ENCODE assay signal across 8 cellular contexts in the genomic region with DNA sequence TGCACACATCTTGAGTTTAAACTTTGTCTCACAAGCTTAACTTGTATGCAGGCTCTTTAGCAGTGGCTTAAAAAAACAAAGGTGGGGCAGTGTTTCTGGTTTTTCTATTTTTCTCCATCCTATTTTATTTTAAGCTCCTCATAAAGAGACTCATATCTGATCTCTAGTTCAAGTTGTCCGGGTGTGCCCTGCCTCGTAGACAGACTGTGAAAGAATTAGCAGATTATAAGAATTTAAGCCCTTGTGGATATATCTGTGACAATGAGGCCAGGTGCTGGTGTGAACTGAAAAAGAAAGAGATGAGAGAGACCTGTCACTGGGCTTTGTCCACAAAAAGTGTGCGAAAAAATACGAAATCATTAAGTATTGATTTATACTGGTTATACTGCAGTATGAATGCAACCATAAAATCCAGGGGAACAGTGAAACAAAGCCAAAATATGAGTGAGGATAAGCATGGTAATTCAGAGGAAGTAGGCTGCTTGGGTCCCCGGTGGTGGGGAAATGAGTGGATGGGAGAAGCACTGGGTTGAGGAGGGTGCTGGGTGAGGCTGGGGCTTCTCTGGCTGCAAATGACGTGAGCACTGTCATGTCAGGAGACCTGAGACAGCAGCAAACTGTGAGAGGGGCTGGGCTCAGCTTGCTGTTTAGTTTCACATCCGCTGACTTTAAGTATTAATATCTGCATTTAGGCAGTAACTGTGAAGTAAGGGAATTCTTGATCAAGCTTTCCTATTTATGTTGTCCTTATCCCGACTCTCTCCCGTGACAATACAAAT.
DNase-seq lines count a peak whose midpoint lies in the region; ATAC-seq and TF ChIP-seq lines count a peak whose summit lies in the region.

No MANE protein-coding gene starts in this region.

- no peak overlapping the region for H3K27ac Mint-ChIP-seq in activated T-cell treated with anti-CD3 and anti-CD28 coated beads, Interleukin-2, amount 50 U/mL, for 72 hours
- no peak overlapping the region for H3K27ac Mint-ChIP-seq in activated T-cell treated with anti-CD3 and anti-CD28 coated beads, Interleukin-2, amount 50 U/mL, for 24 hours
- no peak overlapping the region for H3K27ac Mint-ChIP-seq in WTC11

- no peaks in the 10 kb centered on the region for H3K27me3 ChIP-seq in H7 (ENCODE audit: control insufficient read depth, insufficient read depth, low read length)

- peak in 1 of 2 donors; percentile 6 for DNase-seq in activated T-cell treated with anti-CD3 and anti-CD28 coated beads, Interleukin-2, amount 50 U/mL, for 72 hours
- DNase-seq in activated T-cell treated with anti-CD3 and anti-CD28 coated beads, Interleukin-2, amount 50 U/mL, for 24 hours, result no peak
- no peak for DNase-seq in WTC11 (ENCODE audit: low spot score)
- DNase-seq in mucosa of descending colon, result peak in 2 of 3 donors; percentile 46 to 70
- DNase-seq in H7, result no peak
- DNase-seq in DMS79 treated with DMSO at 0.1 percent for 48 hours (lab: John Stamatoyannopoulos, UW), result no peak
- no peak for DNase-seq in NCI-H1092 (lab: John Stamatoyannopoulos, UW)

- peak; percentile 53 to 69 for ATAC-seq in activated T-cell treated with anti-CD3 and anti-CD28 coated beads, Interleukin-2, amount 50 U/mL, for 72 hours (replicated peaks in 1 of 2)
- ATAC-seq in HG03159 (IDR thresholded peaks at IDR 0.05; ENCODE audit: unreplicated experiment) (peak; percentile 85), WTC11 (peak; percentile 46), mucosa of descending colon (peak; percentile 78)

- H3K9me3 Mint-ChIP-seq in activated T-cell treated with anti-CD3 and anti-CD28 coated beads, Interleukin-2, amount 50 U/mL, for 72 hours, result peaks cover 0 to 2% of the 10 kb centered on the region in 2 donors
- H3K9me3 Mint-ChIP-seq in activated T-cell treated with anti-CD3 and anti-CD28 coated beads, Interleukin-2, amount 50 U/mL, for 24 hours, result no peaks in the 10 kb centered on the region
- H3K9me3 Mint-ChIP-seq in WTC11, result peaks cover 5% of the 10 kb centered on the region

- CTCF ChIA-PET in WTC11 (lab: Charles Lee), result no interaction called here

- H3K4me3 ChIP-seq in mucosa of descending colon, result no peak overlapping the region
- H3K4me3 ChIP-seq in H7 (ENCODE audit: insufficient read depth, low read depth, low read length), result no peak overlapping the region

- POLR2A ChIA-PET in WTC11 (lab: Charles Lee), result interaction anchor here (0.6 kb wide), 1 partner anchor 84 kb away, joined by 3 read pairs; no protein-coding TSS in a partner anchor

- H3K36me3 Mint-ChIP-seq in activated T-cell treated with anti-CD3 and anti-CD28 coated beads, Interleukin-2, amount 50 U/mL, for 72 hours (ENCODE audit: insufficient read depth in 2 of 2), result no peaks in the 10 kb centered on the region
- no peaks in the 10 kb centered on the region for H3K36me3 Mint-ChIP-seq in activated T-cell treated with anti-CD3 and anti-CD28 coated beads, Interleukin-2, amount 50 U/mL, for 24 hours (ENCODE audit: low read depth)
- H3K36me3 Mint-ChIP-seq in WTC11, result no peaks in the 10 kb centered on the region

- H3K9me3 ChIP-seq in mucosa of descending colon, result no peaks in the 10 kb centered on the region

- no peaks in the 10 kb centered on the region for H3K27me3 Mint-ChIP-seq in activated T-cell treated with anti-CD3 and anti-CD28 coated beads, Interleukin-2, amount 50 U/mL, for 72 hours (ENCODE audit: low read depth)
- no peaks in the 10 kb centered on the region for H3K27me3 Mint-ChIP-seq in activated T-cell treated with anti-CD3 and anti-CD28 coated beads, Interleukin-2, amount 50 U/mL, for 24 hours
- H3K27me3 Mint-ChIP-seq in WTC11 (ENCODE audit: low read depth), result no peaks in the 10 kb centered on the region

- peaks cover 11% of the 10 kb centered on the region for H3K4me1 Mint-ChIP-seq in activated T-cell treated with anti-CD3 and anti-CD28 coated beads, Interleukin-2, amount 50 U/mL, for 72 hours (ENCODE audit: low read depth)
- peaks cover 18% of the 10 kb centered on the region for H3K4me1 Mint-ChIP-seq in activated T-cell treated with anti-CD3 and anti-CD28 coated beads, Interleukin-2, amount 50 U/mL, for 24 hours (ENCODE audit: low read depth)
- peaks cover 9% of the 10 kb centered on the region for H3K4me1 Mint-ChIP-seq in WTC11

- TF ChIP-seq CTCF in WTC11 (IDR thresholded peaks at IDR 0.05) (no peak), mucosa of descending colon (IDR thresholded peaks at IDR 0.05) (no peak)

- intact Hi-C loops in mucosa of descending colon (cut with DNase I, micrococcal nuclease), result no loop called here

- H3K4me1 ChIP-seq in mucosa of descending colon (ENCODE audit: low read depth), result no peaks in the 10 kb centered on the region

- no peak overlapping the region for H3K4me3 Mint-ChIP-seq in activated T-cell treated with anti-CD3 and anti-CD28 coated beads, Interleukin-2, amount 50 U/mL, for 72 hours
- H3K4me3 Mint-ChIP-seq in activated T-cell treated with anti-CD3 and anti-CD28 coated beads, Interleukin-2, amount 50 U/mL, for 24 hours, result no peak overlapping the region
- H3K4me3 Mint-ChIP-seq in WTC11, result no peak overlapping the region

- H3K36me3 ChIP-seq in mucosa of descending colon (ENCODE audit: low read depth) (no peaks in the 10 kb centered on the region), H7 (replicated peaks; ENCODE audit: control insufficient read depth, insufficient read depth, low read length) (no peaks in the 10 kb centered on the region)

TF ChIP-seq in WTC11, 78 proteins besides CTCF, POLR2A, EP300 and RAD21:
- TF ChIP-seq ZNF671 (CRISPR knock-in tag; IDR thresholded peaks at IDR 0.05) (no peak), FOXK1 (CRISPR knock-in tag; IDR thresholded peaks at IDR 0.05) (no peak), FOXP1 (CRISPR knock-in tag; IDR thresholded peaks at IDR 0.05; ENCODE audit: borderline replicate concordance) (no peak), ZNF396 (CRISPR knock-in tag; IDR thresholded peaks at IDR 0.05; ENCODE audit: borderline replicate concordance) (no peak), NR2C2 (CRISPR knock-in tag; IDR thresholded peaks at IDR 0.05) (no peak), CBFB (CRISPR knock-in tag; IDR thresholded peaks at IDR 0.05; ENCODE audit: low read depth) (no peak), JAZF1 (CRISPR knock-in tag; IDR thresholded peaks at IDR 0.05) (no peak), GTF2I (CRISPR knock-in tag; conservative IDR thresholded peaks at IDR 0.05) (no peak), NFYB (CRISPR knock-in tag; conservative IDR thresholded peaks at IDR 0.05; ENCODE audit: low read depth) (no peak)
- TF ChIP-seq, protein P1, sequence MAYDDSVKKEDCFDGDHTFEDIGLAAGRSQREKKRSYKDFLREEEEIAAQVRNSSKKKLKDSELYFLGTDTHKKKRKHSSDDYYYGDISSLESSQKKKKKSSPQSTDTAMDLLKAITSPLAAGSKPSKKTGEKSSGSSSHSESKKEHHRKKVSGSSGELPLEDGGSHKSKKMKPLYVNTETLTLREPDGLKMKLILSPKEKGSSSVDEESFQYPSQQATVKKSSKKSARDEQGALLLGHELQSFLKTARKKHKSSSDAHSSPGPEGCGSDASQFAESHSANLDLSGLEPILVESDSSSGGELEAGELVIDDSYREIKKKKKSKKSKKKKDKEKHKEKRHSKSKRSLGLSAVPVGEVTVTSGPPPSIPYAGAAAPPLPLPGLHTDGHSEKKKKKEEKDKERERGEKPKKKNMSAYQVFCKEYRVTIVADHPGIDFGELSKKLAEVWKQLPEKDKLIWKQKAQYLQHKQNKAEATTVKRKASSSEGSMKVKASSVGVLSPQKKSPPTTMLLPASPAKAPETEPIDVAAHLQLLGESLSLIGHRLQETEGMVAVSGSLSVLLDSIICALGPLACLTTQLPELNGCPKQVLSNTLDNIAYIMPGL (CRISPR knock-in tag; IDR thresholded peaks at IDR 0.05), result no peak
- TF ChIP-seq, protein P2, sequence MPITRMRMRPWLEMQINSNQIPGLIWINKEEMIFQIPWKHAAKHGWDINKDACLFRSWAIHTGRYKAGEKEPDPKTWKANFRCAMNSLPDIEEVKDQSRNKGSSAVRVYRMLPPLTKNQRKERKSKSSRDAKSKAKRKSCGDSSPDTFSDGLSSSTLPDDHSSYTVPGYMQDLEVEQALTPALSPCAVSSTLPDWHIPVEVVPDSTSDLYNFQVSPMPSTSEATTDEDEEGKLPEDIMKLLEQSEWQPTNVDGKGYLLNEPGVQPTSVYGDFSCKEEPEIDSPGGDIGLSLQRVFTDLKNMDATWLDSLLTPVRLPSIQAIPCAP (CRISPR knock-in tag; IDR thresholded peaks at IDR 0.05), result no peak
- TF ChIP-seq, protein P3, sequence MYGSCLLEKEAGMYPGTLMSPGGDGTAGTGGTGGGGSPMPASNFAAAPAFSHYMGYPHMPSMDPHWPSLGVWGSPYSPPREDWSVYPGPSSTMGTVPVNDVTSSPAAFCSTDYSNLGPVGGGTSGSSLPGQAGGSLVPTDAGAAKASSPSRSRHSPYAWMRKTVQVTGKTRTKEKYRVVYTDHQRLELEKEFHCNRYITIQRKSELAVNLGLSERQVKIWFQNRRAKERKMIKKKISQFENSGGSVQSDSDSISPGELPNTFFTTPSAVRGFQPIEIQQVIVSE (CRISPR knock-in tag; IDR thresholded peaks at IDR 0.05; ENCODE audit: borderline replicate concordance), result no peak

Comparison
In these comparisons a context has a peak if more than half of its experiments do, and no peak if none do; other contexts are left out.
1. DNase-seq: peak in mucosa of descending colon (2 of 3); none in activated T-cell treated with anti-CD3 and anti-CD28 coated beads, Interleukin-2, amount 50 U/mL, for 24 hours (single experiment), WTC11 (single experiment), H7 (single experiment), DMS79 treated with DMSO at 0.1 percent for 48 hours (single experiment) and NCI-H1092 (single experiment).
2. Peak in every context shown above with its lines, with median percentiles within 50 percentile points of each other: ATAC-seq.